23 cellular contexts compared by ENCODE assay signal in the genomic region with DNA sequence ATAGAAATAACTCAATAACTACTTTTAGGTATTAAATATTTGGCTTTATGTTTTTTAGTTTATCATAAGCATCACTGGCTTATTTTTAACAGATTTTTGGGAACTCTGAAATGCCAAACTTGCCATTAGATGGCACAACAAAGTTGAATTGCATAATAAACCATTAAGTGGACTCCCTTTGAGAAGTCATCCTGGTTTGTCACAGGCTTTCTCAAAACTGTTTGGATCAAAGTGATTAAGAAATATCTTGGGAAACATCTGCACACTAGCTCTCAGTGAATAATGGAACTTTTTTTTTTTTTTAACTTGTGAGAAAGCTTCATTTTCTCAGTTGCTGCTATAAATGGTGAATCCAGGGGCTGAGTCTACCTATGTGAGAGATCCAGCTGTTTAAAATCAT. TPM values are rescaled to one million over a fixed set of nuclear protein-coding genes. Genes with fewer than 3 reads are reported as not detected.
A peak's percentile ranks its signal among the peaks of the same experiment; 100 is the strongest.
DNase-seq lines count a peak whose midpoint lies in the region; ATAC-seq and TF ChIP-seq lines count a peak whose summit lies in the region.
"Had no signal": no experiment of that assay in that cellular context is flagged by ENCODE, and none has a peak within 500 bp of the region (broad histone marks: within the 10 kb centered on the region; RNA-seq: fewer than 3 reads in every experiment).

No MANE protein-coding gene starts in this region.

- H3K4me3 ChIP-seq in fibroblast of the aortic adventitia (ENCODE audit: low read depth, low read length) = no peak overlapping the region
- H3K4me3 ChIP-seq: esophagus squamous epithelium, GM23338 had no signal

- no peaks in the 10 kb centered on the region for H3K9me3 ChIP-seq in CD4-positive, alpha-beta T cell (ENCODE audit: control insufficient read depth, low read length)
- H3K9me3 ChIP-seq: esophagus squamous epithelium had no signal

- intact Hi-C loops in CD4-positive, alpha-beta T cell (cut with DNase I, micrococcal nuclease) = no loop called here
- intact Hi-C loops in activated T-helper 2 cell treated with anti-CD3 and anti-CD28 coated beads, Interferon-gamma antibody, Interleukin-2, Interleukin-4, amounts not matched to agents 10 μg/mL and 5 μg/mL and 100 μg/mL, durations not matched to agents 14 hours and 24 hours and 36 hours (cut with micrococcal nuclease) = no loop called here

- no peak for TF ChIP-seq CTCF in CD4-positive, alpha-beta T cell (IDR thresholded peaks at IDR 0.05)
- TF ChIP-seq CTCF in fibroblast of the aortic adventitia (IDR thresholded peaks at IDR 0.05; ENCODE audit: insufficient read depth, low read length) = no peak

- CTCF ChIA-PET in CD4-positive, alpha-beta T cell (lab: Charles Lee) = no interaction called here

- no peak for ATAC-seq in CD4-positive, alpha-beta T cell (ENCODE audit: poor library complexity)
- no peak for ATAC-seq in GM18861 (IDR thresholded peaks at IDR 0.05; ENCODE audit: unreplicated experiment)
- ATAC-seq: activated naive CD8-positive, alpha-beta T cell treated with anti-CD3 and anti-CD28 coated beads, Interleukin-2, amount 50 U/mL, for 24 hours; activated T-cell treated with anti-CD3 and anti-CD28 coated beads, Interleukin-2, amount 50 U/mL, for 4 hours; GM23338; naive thymus-derived CD4-positive, alpha-beta T cell had no signal

- peaks cover 63% of the 10 kb centered on the region for H3K36me3 Mint-ChIP-seq in CD4-positive, alpha-beta T cell (ENCODE audit: low read depth)
- peaks cover 55% of the 10 kb centered on the region for H3K36me3 Mint-ChIP-seq in activated T-helper 2 cell treated with anti-CD3 and anti-CD28 coated beads, Interferon-gamma antibody, Interleukin-2, Interleukin-4, amounts not matched to agents 10 μg/mL and 5 μg/mL and 100 μg/mL, durations not matched to agents 14 hours and 24 hours and 36 hours (ENCODE audit: low read depth)

- H3K27me3 Mint-ChIP-seq in CD4-positive, alpha-beta T cell = peaks cover 4% of the 10 kb centered on the region
- no peaks in the 10 kb centered on the region for H3K27me3 Mint-ChIP-seq in activated T-helper 2 cell treated with anti-CD3 and anti-CD28 coated beads, Interferon-gamma antibody, Interleukin-2, Interleukin-4, amounts not matched to agents 10 μg/mL and 5 μg/mL and 100 μg/mL, durations not matched to agents 14 hours and 24 hours and 36 hours (ENCODE audit: low read depth)
- H3K27me3 Mint-ChIP-seq: activated CD4-positive, alpha-beta memory T cell treated with anti-CD3 and anti-CD28 coated beads for 36 hours; activated naive CD8-positive, alpha-beta T cell treated with anti-CD3 and anti-CD28 coated beads, Interleukin-2, amount 50 U/mL, for 24 hours; B cell; memory B cell; naive thymus-derived CD4-positive, alpha-beta T cell had no signal

- H3K9me3 Mint-ChIP-seq in CD4-positive, alpha-beta T cell = no peaks in the 10 kb centered on the region
- H3K9me3 Mint-ChIP-seq in activated T-helper 2 cell treated with anti-CD3 and anti-CD28 coated beads, Interferon-gamma antibody, Interleukin-2, Interleukin-4, amounts not matched to agents 10 μg/mL and 5 μg/mL and 100 μg/mL, durations not matched to agents 14 hours and 24 hours and 36 hours = no peaks in the 10 kb centered on the region
- H3K9me3 Mint-ChIP-seq: activated CD4-positive, alpha-beta memory T cell treated with anti-CD3 and anti-CD28 coated beads for 36 hours; activated naive CD8-positive, alpha-beta T cell treated with anti-CD3 and anti-CD28 coated beads, Interleukin-2, amount 50 U/mL, for 24 hours; activated T-cell treated with anti-CD3 and anti-CD28 coated beads, Interleukin-2, amount 50 U/mL, for 4 hours; GM23338; memory B cell had no signal

- POLR2A ChIA-PET in CD4-positive, alpha-beta T cell (lab: Charles Lee) = no interaction called here

- H3K27me3 ChIP-seq in CD4-positive, alpha-beta T cell (ENCODE audit: control insufficient read depth, insufficient read depth, low read length) = no peaks in the 10 kb centered on the region
- H3K27me3 ChIP-seq: esophagus squamous epithelium had no signal

- H3K27ac ChIP-seq in CD4-positive, alpha-beta T cell (ENCODE audit: low read depth, low read length) = no peak overlapping the region

- DNase-seq in AG08396 (ENCODE audit: low spot score) (peak; percentile 4), OCI-M1 (lab: John Stamatoyannopoulos, UW) (peak; percentile 59), fibroblast of the aortic adventitia (ENCODE audit: low read depth) (peak; percentile 39), NCI-H146 treated with DMSO at 0.1 percent for 48 hours (lab: John Stamatoyannopoulos, UW; ENCODE audit: unreplicated experiment) (no peak), COLO668 (lab: John Stamatoyannopoulos, UW; ENCODE audit: unreplicated experiment) (no peak)
- no peak for DNase-seq in CD4-positive, alpha-beta T cell
- DNase-seq in activated T-helper 2 cell treated with anti-CD3 and anti-CD28 coated beads, Interferon-gamma antibody, Interleukin-2, Interleukin-4, amounts not matched to agents 10 μg/mL and 5 μg/mL and 100 μg/mL, durations not matched to agents 14 hours and 24 hours and 36 hours (ENCODE audit: low spot score) = no peak
- DNase-seq: activated CD4-positive, alpha-beta memory T cell treated with anti-CD3 and anti-CD28 coated beads for 36 hours; activated naive CD8-positive, alpha-beta T cell treated with anti-CD3 and anti-CD28 coated beads, Interleukin-2, amount 50 U/mL, for 24 hours; activated T-cell treated with anti-CD3 and anti-CD28 coated beads, Interleukin-2, amount 50 U/mL, for 4 hours; caudate nucleus; esophagus squamous epithelium; GF-D8; hypothalamus; kidney; naive thymus-derived CD4-positive, alpha-beta T cell; NCI-H187 treated with DMSO at 0.1 percent for 48 hours; small intestine; stimulated activated CD4-positive, alpha-beta T cell treated with anti-CD3 and anti-CD28 coated beads, Interleukin-4, amount 100 ng/mL, for 24 hours had no signal

- peaks cover 89% of the 10 kb centered on the region for H3K4me1 Mint-ChIP-seq in CD4-positive, alpha-beta T cell (ENCODE audit: low read depth)
- peaks cover 40% of the 10 kb centered on the region for H3K4me1 Mint-ChIP-seq in activated T-helper 2 cell treated with anti-CD3 and anti-CD28 coated beads, Interferon-gamma antibody, Interleukin-2, Interleukin-4, amounts not matched to agents 10 μg/mL and 5 μg/mL and 100 μg/mL, durations not matched to agents 14 hours and 24 hours and 36 hours (ENCODE audit: low read depth)

- no peak overlapping the region for H3K4me3 Mint-ChIP-seq in CD4-positive, alpha-beta T cell
- no peak overlapping the region for H3K4me3 Mint-ChIP-seq in activated T-helper 2 cell treated with anti-CD3 and anti-CD28 coated beads, Interferon-gamma antibody, Interleukin-2, Interleukin-4, amounts not matched to agents 10 μg/mL and 5 μg/mL and 100 μg/mL, durations not matched to agents 14 hours and 24 hours and 36 hours (ENCODE audit: low read depth)
- H3K4me3 Mint-ChIP-seq: activated CD4-positive, alpha-beta memory T cell treated with anti-CD3 and anti-CD28 coated beads for 36 hours; activated naive CD8-positive, alpha-beta T cell treated with anti-CD3 and anti-CD28 coated beads, Interleukin-2, amount 50 U/mL, for 24 hours; activated T-cell treated with anti-CD3 and anti-CD28 coated beads, Interleukin-2, amount 50 U/mL, for 4 hours; B cell; GM23338; memory B cell had no signal

- H3K27ac Mint-ChIP-seq in CD4-positive, alpha-beta T cell = peak overlapping the region; percentile 99
- no peak overlapping the region for H3K27ac Mint-ChIP-seq in activated T-helper 2 cell treated with anti-CD3 and anti-CD28 coated beads, Interferon-gamma antibody, Interleukin-2, Interleukin-4, amounts not matched to agents 10 μg/mL and 5 μg/mL and 100 μg/mL, durations not matched to agents 14 hours and 24 hours and 36 hours
- H3K27ac Mint-ChIP-seq: activated CD4-positive, alpha-beta memory T cell treated with anti-CD3 and anti-CD28 coated beads for 36 hours; activated naive CD8-positive, alpha-beta T cell treated with anti-CD3 and anti-CD28 coated beads, Interleukin-2, amount 50 U/mL, for 24 hours; B cell; GM23338 had no signal

RNA-seq across cellular contexts. Expression of a gene that starts 4.3 kb away (rescaled TPM):
- 10 to 100 TPM; 23.7 to 24.6 TPM for total RNA-seq in CD4-positive, alpha-beta T cell
- 38.2 and 170 TPM in 2 replicates for total RNA-seq in fibroblast of the aortic adventitia (ENCODE audit: low replicate concordance)
- total RNA-seq in activated T-helper 2 cell treated with anti-CD3 and anti-CD28 coated beads, Interferon-gamma antibody, Interleukin-2, Interleukin-4, amounts not matched to agents 10 μg/mL and 5 μg/mL and 100 μg/mL, durations not matched to agents 14 hours and 24 hours and 36 hours = 29.1 and 33.6 TPM in 2 replicates

Comparison
In these comparisons a context has a peak if more than half of its experiments do, and no peak if none do; other contexts are left out.
1. DNase-seq: peak in AG08396 (single experiment), OCI-M1 (single experiment) and fibroblast of the aortic adventitia (single experiment); none in CD4-positive, alpha-beta T cell (0 of 10), NCI-H146 treated with DMSO at 0.1 percent for 48 hours (single experiment), activated T-helper 2 cell treated with anti-CD3 and anti-CD28 coated beads, Interferon-gamma antibody, Interleukin-2, Interleukin-4, amounts not matched to agents 10 μg/mL and 5 μg/mL and 100 μg/mL, durations not matched to agents 14 hours and 24 hours and 36 hours (single experiment) and COLO668 (single experiment).